Comparison of ENCODE assay signal across 2 cellular contexts in genomic region chr16:83420206-83420760, GRCh38.
A peak's percentile ranks its signal among the peaks of the same experiment; 100 is the strongest.
TF ChIP-seq lines count a peak whose summit lies in the region.

No MANE protein-coding gene starts in this region.

TF ChIP-seq in HEK293, 187 proteins besides CTCF, POLR2A, EP300 and RAD21 (continued from another document):
- peak; percentile 83 for TF ChIP-seq REST (tag by site-specific recombination; IDR thresholded peaks at IDR 0.05)

TF ChIP-seq in endothelial cell of umbilical vein, 7 proteins besides CTCF, POLR2A, EP300 and RAD21:
- TF ChIP-seq JUN (IDR thresholded peaks at IDR 0.05; ENCODE audit: borderline replicate concordance, insufficient read depth, insufficient read length, low read depth) (no peak), EZH2 (IDR thresholded peaks at IDR 0.05; ENCODE audit: borderline replicate concordance, low read depth, low read length, severe bottlenecking) (no peak)
